14 cellular contexts compared by ENCODE assay signal in genomic region chr12:45663452-45663851, GRCh38.
A peak's percentile ranks its signal among the peaks of the same experiment; 100 is the strongest.
DNase-seq lines count a peak whose midpoint lies in the region; ATAC-seq, FAIRE-seq and TF ChIP-seq lines count a peak whose summit lies in the region.
"Had no signal": no experiment of that assay in that cellular context is flagged by ENCODE, and none has a peak within 500 bp of the region (broad histone marks: within the 10 kb centered on the region; RNA-seq: fewer than 3 reads in every experiment).

No MANE protein-coding gene starts in this region.

- H4K20me1 ChIP-seq in endothelial cell of umbilical vein (replicated peaks; ENCODE audit: control insufficient read depth, extremely low read depth, insufficient read depth, low read length) = no peaks in the 10 kb centered on the region
- no peaks in the 10 kb centered on the region for H4K20me1 ChIP-seq in H9 (ENCODE audit: control insufficient read depth, insufficient read depth, insufficient read length)

- H3K79me1 ChIP-seq in H9 (ENCODE audit: insufficient read depth, low read depth, low read length, poor library complexity, severe bottlenecking) = no peaks in the 10 kb centered on the region

- H3K27ac ChIP-seq in endothelial cell of umbilical vein (ENCODE audit: insufficient read depth, low read depth, low read length) (no peak overlapping the region), H9 (ENCODE audit: insufficient read length, low read depth, low read length) (no peak overlapping the region)
- H3K27ac ChIP-seq: Peyer's patch, SJSA1 had no signal

- H2AK5ac ChIP-seq in H9 (ENCODE audit: insufficient read length, low read length) = no peak overlapping the region

- H3K18ac ChIP-seq in H9 (ENCODE audit: insufficient read length, low read depth, low read length) = no peak overlapping the region

- no peak overlapping the region for H3K4ac ChIP-seq in H9 (ENCODE audit: low read depth, low read length)

- H3K23me2 ChIP-seq in H9 (ENCODE audit: insufficient read length, low read depth, low read length, poor library complexity, severe bottlenecking) = no peaks in the 10 kb centered on the region

- H4K5ac ChIP-seq in H9 (ENCODE audit: insufficient read length, low read depth, low read length) = no peak overlapping the region

- CTCF ChIA-PET in endothelial cell of umbilical vein (lab: Charles Lee) = interaction anchor here (1.2 kb wide), 1 partner anchor 274 kb away, joined by 3 read pairs; no protein-coding TSS in a partner anchor

- H4K8ac ChIP-seq in H9 (replicated peaks; ENCODE audit: insufficient read length, low read depth, low read length) = no peak overlapping the region

- H3K23ac ChIP-seq in H9 (ENCODE audit: insufficient read length, low read depth, low read length) = no peak overlapping the region

- H4K91ac ChIP-seq in H9 (ENCODE audit: insufficient read length, low read depth, low read length) = no peak overlapping the region

- H3K27me3 Mint-ChIP-seq in natural killer cell treated with Interleukin-12 subunit alpha and Interleukin-12 subunit beta and Interleukin-15 and Interleukin-18, amount 100 ng/mL, for 72 hours = no peaks in the 10 kb centered on the region
- H3K27me3 Mint-ChIP-seq in natural killer cell (ENCODE audit: low read depth in 2 of 2) = peaks cover 0 to 3% of the 10 kb centered on the region in 2 donors
- no peaks in the 10 kb centered on the region; the same call in 1 of the 2 replicates for H3K27me3 Mint-ChIP-seq in H9 (ENCODE audit: low read depth)

- no peaks in the 10 kb centered on the region for H3K36me3 ChIP-seq in endothelial cell of umbilical vein (ENCODE audit: control insufficient read depth in 2 of 2, extremely low read depth in 1 of 2, insufficient read depth in 2 of 2, low read length in 2 of 2)
- H3K36me3 ChIP-seq: Peyer's patch, SJSA1 had no signal

- H2AFZ ChIP-seq in endothelial cell of umbilical vein (ENCODE audit: low read depth, low read length) = no peak overlapping the region
- no peak overlapping the region for H2AFZ ChIP-seq in H9 (ENCODE audit: low read length)

- no peak overlapping the region for H2BK5ac ChIP-seq in H9 (ENCODE audit: insufficient read length, low read length)

- H3K9me3 Mint-ChIP-seq in natural killer cell treated with Interleukin-12 subunit alpha and Interleukin-12 subunit beta and Interleukin-15 and Interleukin-18, amount 100 ng/mL, for 72 hours = peaks cover 13% of the 10 kb centered on the region
- H3K9me3 Mint-ChIP-seq in natural killer cell = no peaks in the 10 kb centered on the region
- H3K9me3 Mint-ChIP-seq in H9 = no peaks in the 10 kb centered on the region; a peak in 1 of 5 replicates

- H3K14ac ChIP-seq in H9 (ENCODE audit: insufficient read depth, low read length) = no peak overlapping the region

- FAIRE-seq in endothelial cell of umbilical vein (lab: Jason Lieb, UNC) = peak; percentile 15
- FAIRE-seq in D721Med (lab: Jason Lieb, UNC) = no peak

- H3K9ac ChIP-seq in endothelial cell of umbilical vein (replicated peaks; ENCODE audit: extremely low read depth, insufficient read depth, low read length) (no peak overlapping the region), H9 (ENCODE audit: extremely low read depth, insufficient read length, low read length) (no peak overlapping the region)

- no peak overlapping the region for H3K56ac ChIP-seq in H9 (ENCODE audit: insufficient read length, low read depth, low read length)

- ATAC-seq in natural killer cell treated with Interleukin-12 subunit alpha and Interleukin-12 subunit beta and Interleukin-15 and Interleukin-18, amount 100 ng/mL, for 72 hours = no peak
- no peak for ATAC-seq in natural killer cell

- H2BK20ac ChIP-seq in H9 (ENCODE audit: low read depth, low read length, poor library complexity, severe bottlenecking) = no peak overlapping the region

- H3K4me3 Mint-ChIP-seq in natural killer cell treated with Interleukin-12 subunit alpha and Interleukin-12 subunit beta and Interleukin-15 and Interleukin-18, amount 100 ng/mL, for 72 hours = peak overlapping the region; percentile 41
- no peak overlapping the region for H3K4me3 Mint-ChIP-seq in natural killer cell
- H3K4me3 Mint-ChIP-seq in H9 = no peak overlapping the region

- H3K27ac Mint-ChIP-seq in natural killer cell treated with Interleukin-12 subunit alpha and Interleukin-12 subunit beta and Interleukin-15 and Interleukin-18, amount 100 ng/mL, for 72 hours = peak overlapping the region; percentile 36 to 96
- H3K27ac Mint-ChIP-seq in natural killer cell (no peak overlapping the region), H9 (no peak overlapping the region)

- dilution Hi-C loops in endothelial cell of umbilical vein (cut with MboI; ENCODE audit: extremely low pct_ligation_motif_present, low sequenced_read_pairs) = no loop called here

- no peak for DNase-seq in natural killer cell treated with Interleukin-12 subunit alpha and Interleukin-12 subunit beta and Interleukin-15 and Interleukin-18, amount 100 ng/mL, for 72 hours (ENCODE audit: low spot score)
- no peak for DNase-seq in natural killer cell
- DNase-seq in NCI-H69 (lab: John Stamatoyannopoulos, UW) = peak; percentile 13
- DNase-seq in endothelial cell of umbilical vein (ENCODE audit: low read depth, low spot score) = no peak
- DNase-seq in activated CD8-positive, alpha-beta memory T cell treated with anti-CD3 and anti-CD28 coated beads, Interleukin-2, amount 50 U/mL, for 48 hours = no peak
- no peak for DNase-seq in H9
- DNase-seq in D721Med (ENCODE audit: insufficient read length, low spot score) = no peak
- DNase-seq: ACHN, GOT3, NCI-H1417 treated with DMSO at 0.1 percent for 48 hours, NCI-H187 treated with DMSO at 0.1 percent for 48 hours, NCI-H526, Peyer's patch had no signal

- no TSS peak for BruUV-seq in endothelial cell of umbilical vein (replicated peaks; lab: Mats Ljungman, UMichigan)

- intact Hi-C loops in natural killer cell (cut with micrococcal nuclease) = no loop called here
- intact Hi-C loops in endothelial cell of umbilical vein (cut with micrococcal nuclease) = no loop called here

- H3K4me1 ChIP-seq in endothelial cell of umbilical vein (ENCODE audit: control insufficient read depth, extremely low read depth, insufficient read depth, low read length) = no peaks in the 10 kb centered on the region
- no peaks in the 10 kb centered on the region for H3K4me1 ChIP-seq in H9 (ENCODE audit: insufficient read depth, low read length)
- H3K4me1 ChIP-seq: SJSA1 had no signal

- no peak overlapping the region for H2BK120ac ChIP-seq in H9 (ENCODE audit: low read depth, low read length, poor library complexity, severe bottlenecking)

- POLR2A ChIA-PET in endothelial cell of umbilical vein (lab: Charles Lee) = no interaction called here

- no peak overlapping the region for H2BK15ac ChIP-seq in H9 (ENCODE audit: low read depth, low read length)

- H3K4me1 Mint-ChIP-seq in natural killer cell treated with Interleukin-12 subunit alpha and Interleukin-12 subunit beta and Interleukin-15 and Interleukin-18, amount 100 ng/mL, for 72 hours (ENCODE audit: low read depth in 2 of 2) = peaks cover 48 to 52% of the 10 kb centered on the region in 2 donors
- H3K4me1 Mint-ChIP-seq in natural killer cell (peaks cover 4 to 7% of the 10 kb centered on the region in 2 donors), H9 (peaks cover 9% of the 10 kb centered on the region in 2 experiments)

- TF ChIP-seq CTCF in natural killer cell (IDR thresholded peaks at IDR 0.05) = no peak
- no peak for TF ChIP-seq CTCF in endothelial cell of umbilical vein (IDR thresholded peaks at IDR 0.05; ENCODE audit: extremely low read depth in 1 of 2, insufficient read depth in 1 of 2, low read depth in 1 of 2, low read length in 2 of 2)
- no peak for TF ChIP-seq CTCF in H9 (conservative IDR thresholded peaks at IDR 0.05)
- TF ChIP-seq CTCF in D721Med (IDR thresholded peaks at IDR 0.05; ENCODE audit: insufficient read depth, missing control alignments) = no peak

- H3K9me1 ChIP-seq in endothelial cell of umbilical vein (replicated peaks; ENCODE audit: control insufficient read depth, extremely low read depth, insufficient read depth, low read length) = no peaks in the 10 kb centered on the region

- WGBS in H9 (ENCODE audit: extremely low coverage, insufficient read length, low lambda C conversion rate) = no CpG with 5 or more reads among the region's 2 CpGs

- no peak overlapping the region for H3T11ph ChIP-seq in H9 (ENCODE audit: low read length)

- H3K4me3 ChIP-seq in endothelial cell of umbilical vein (replicated peaks in 1 of 3; ENCODE audit: insufficient read depth in 1 of 3, low read depth in 1 of 3, low read length in 3 of 3) = no peak overlapping the region
- H3K4me3 ChIP-seq: Peyer's patch, SJSA1 had no signal

- no peak for TF ChIP-seq POLR2A in endothelial cell of umbilical vein (IDR thresholded peaks at IDR 0.05; ENCODE audit: low read depth, low read length)

- no peak overlapping the region for H3K4me2 ChIP-seq in endothelial cell of umbilical vein (ENCODE audit: insufficient read depth, low read length)
- no peak overlapping the region for H3K4me2 ChIP-seq in H9 (ENCODE audit: insufficient read depth, insufficient read length, low read length)

- H2BK12ac ChIP-seq in H9 (ENCODE audit: insufficient read length, low read depth, low read length) = no peak overlapping the region

- H3K9me3 ChIP-seq in endothelial cell of umbilical vein (replicated peaks; ENCODE audit: control insufficient read depth, insufficient read depth, low read length) = no peaks in the 10 kb centered on the region
- no peaks in the 10 kb centered on the region for H3K9me3 ChIP-seq in H9 (ENCODE audit: control insufficient read depth, low read depth, low read length)
- H3K9me3 ChIP-seq: Peyer's patch, SJSA1 had no signal

- H3K79me2 ChIP-seq in endothelial cell of umbilical vein (ENCODE audit: control insufficient read depth, insufficient read depth, low read length) (no peaks in the 10 kb centered on the region), H9 (ENCODE audit: insufficient read depth, low read length) (no peaks in the 10 kb centered on the region)

- H3K36me3 Mint-ChIP-seq in natural killer cell treated with Interleukin-12 subunit alpha and Interleukin-12 subunit beta and Interleukin-15 and Interleukin-18, amount 100 ng/mL, for 72 hours = peaks cover 23% of the 10 kb centered on the region
- no peaks in the 10 kb centered on the region for H3K36me3 Mint-ChIP-seq in natural killer cell
- H3K36me3 Mint-ChIP-seq in H9 (ENCODE audit: insufficient read depth in 1 of 3, low read depth in 3 of 3) = no peaks in the 10 kb centered on the region; a peak in 1 of 7 replicates

- peaks cover 6 to 14% of the 10 kb centered on the region in 2 experiments for H3K27me3 ChIP-seq in endothelial cell of umbilical vein (ENCODE audit: control insufficient read depth in 2 of 2, insufficient read depth in 2 of 2, low read length in 2 of 2)
- H3K27me3 ChIP-seq in H9 (ENCODE audit: insufficient read depth, low read length) = no peaks in the 10 kb centered on the region
- H3K27me3 ChIP-seq: Peyer's patch, SJSA1 had no signal

TF ChIP-seq in endothelial cell of umbilical vein, 7 proteins besides CTCF, POLR2A, EP300 and RAD21:
- TF ChIP-seq MYC (IDR thresholded peaks at IDR 0.05; ENCODE audit: low read depth, low read length) = no peak
- no peak for TF ChIP-seq GATA2 (IDR thresholded peaks at IDR 0.05; ENCODE audit: insufficient read depth, insufficient read length, low read depth, low read length)
- no peak for TF ChIP-seq POLR2AphosphoS5 (IDR thresholded peaks at IDR 0.05; ENCODE audit: insufficient read depth, low read depth, low read length)

Comparison
In these comparisons a context has a peak if more than half of its experiments do, and no peak if none do; other contexts are left out.
1. H3K27ac Mint-ChIP-seq: peak in natural killer cell treated with Interleukin-12 subunit alpha and Interleukin-12 subunit beta and Interleukin-15 and Interleukin-18, amount 100 ng/mL, for 72 hours (2 of 2); none in natural killer cell (0 of 2) and H9 (0 of 3).